In genomic region chr1:217149791-217150190, GRCh38 we compare ENCODE assay signal across 25 cellular contexts.
"Had no signal": no experiment of that assay in that cellular context is flagged by ENCODE, and none has a peak within 500 bp of the region (broad histone marks: within the 10 kb centered on the region; RNA-seq: fewer than 3 reads in every experiment).

No MANE protein-coding gene starts in this region.

- H3K27ac ChIP-seq: HL-60, KMS-11, SJSA1 had no signal

- H3K4me3 Mint-ChIP-seq: IgD-negative memory B cell had no signal

- ATAC-seq: K562 had no signal

- H3K27me3 ChIP-seq: SJSA1 had no signal

- H3K27ac Mint-ChIP-seq: IgD-negative memory B cell had no signal

- H3K4me1 ChIP-seq: SJSA1 had no signal

- DNase-seq: Kasumi-1, MV-4-11, NCI-H1048, NCI-H1105, NCI-H1417, NCI-H1436 treated with DMSO at 0.1 percent for 48 hours, NCI-H1694, NCI-H187 treated with DMSO at 0.1 percent for 48 hours, NCI-H2029 treated with DMSO at 0.1 percent for 48 hours, NCI-H2227 treated with DMSO at 0.1 percent for 48 hours, NCI-H446, NCI-H510A treated with DMSO at 0.1 percent for 48 hours, NCI-H69, NCI-H774, Right ventricle myocardium superior, RPMI8226, SIG-M5, SK-N-SH had no signal

- H3K4me3 ChIP-seq: K562, SJSA1 had no signal

- H3K36me3 Mint-ChIP-seq: IgD-negative memory B cell had no signal

- H3K27me3 Mint-ChIP-seq: IgD-negative memory B cell had no signal

- H3K9me3 ChIP-seq: SJSA1, SK-N-SH had no signal

- FAIRE-seq: HTR-8/SVneo, K562, RCC 7860 had no signal

- H3K9ac ChIP-seq: KMS-11, SK-N-SH had no signal

- H3K4me2 ChIP-seq: KMS-11, SK-N-SH had no signal

- H3K4me1 Mint-ChIP-seq: IgD-negative memory B cell had no signal

- H3K36me3 ChIP-seq: SJSA1 had no signal
